In genomic region chr2:143117225-143117624, GRCh38 we compare ENCODE assay signal across 18 cellular contexts. TPM values are rescaled to one million over a fixed set of nuclear protein-coding genes. Genes with fewer than 3 reads are reported as not detected.
"Had no signal": no experiment of that assay in that cellular context is flagged by ENCODE, and none has a peak within 500 bp of the region (broad histone marks: within the 10 kb centered on the region; RNA-seq: fewer than 3 reads in every experiment).

No MANE protein-coding gene starts in this region.

- H3K4me3 Mint-ChIP-seq: dendritic cell treated with granulocyte-macrophage colony-stimulating factor and Interleukin-4, amounts not matched to agents 40 ng/mL and 50 ng/mL, for 4 days; natural killer cell; type B pancreatic cell had no signal

- FAIRE-seq: endometrium, islet of Langerhans had no signal

- H3K36me3 Mint-ChIP-seq: natural killer cell, type B pancreatic cell had no signal

- H3K27ac Mint-ChIP-seq: dendritic cell treated with granulocyte-macrophage colony-stimulating factor and Interleukin-4, amounts not matched to agents 40 ng/mL and 50 ng/mL, for 4 days; natural killer cell; type B pancreatic cell had no signal

- H3K9me3 Mint-ChIP-seq: dendritic cell treated with granulocyte-macrophage colony-stimulating factor and Interleukin-4, amounts not matched to agents 40 ng/mL and 50 ng/mL, for 4 days; natural killer cell had no signal

- H3K27me3 Mint-ChIP-seq: dendritic cell treated with granulocyte-macrophage colony-stimulating factor and Interleukin-4, amounts not matched to agents 40 ng/mL and 50 ng/mL, for 4 days had no signal

- H3K4me1 Mint-ChIP-seq: natural killer cell had no signal

- DNase-seq: activated CD4-positive, alpha-beta T cell treated with anti-CD3 and anti-CD28 coated beads for 48 hours; activated effector memory CD4-positive, alpha-beta T cell treated with anti-CD3 and anti-CD28 coated beads, Interleukin-2, amount 50 U/mL, for 16 hours; anterior cingulate cortex; body of pancreas; effector CD4-positive, alpha-beta T cell; heart left ventricle; midbrain; natural killer cell; small intestine had no signal

- ATAC-seq: body of pancreas, heart left ventricle, natural killer cell, sciatic nerve, SK-N-SH treated with all-trans-retinoic acid at 6 μM for 48 hours had no signal

RNA-seq across cellular contexts. Expression of gene ARHGAP15, which starts 12.0 kb away (rescaled TPM):
- total RNA-seq: cardiac muscle cell, epithelial cell of proximal tubule, renal cortical epithelial cell had no signal
